In genomic region chr12:71994715-71995114, GRCh38 we compare ENCODE assay signal across 43 cellular contexts. TPM values are rescaled to one million over a fixed set of nuclear protein-coding genes. Genes with fewer than 3 reads are reported as not detected.
"Had no signal": no experiment of that assay in that cellular context is flagged by ENCODE, and none has a peak within 500 bp of the region (broad histone marks: within the 10 kb centered on the region; RNA-seq: fewer than 3 reads in every experiment).

No MANE protein-coding gene starts in this region.

- DNase-seq: activated effector memory CD4-positive, alpha-beta T cell treated with anti-CD3 and anti-CD28 coated beads, Interleukin-2, amount 50 U/mL, for 16 hours; activated effector memory CD4-positive, alpha-beta T cell treated with Interleukin-2 at 50 U/mL for 16 hours; activated gamma-delta T cell; activated gamma-delta T cell treated with Interleukin-2 at 50 U/mL for 16 hours; activated naive CD4-positive, alpha-beta T cell; activated naive CD4-positive, alpha-beta T cell treated with anti-CD3 and anti-CD28 coated beads for 36 hours; activated naive CD4-positive, alpha-beta T cell treated with anti-CD3 and anti-CD28 coated beads, Interleukin-2, amount 10 ng/mL, durations not matched to agents 7 days and 5 days; activated naive CD4-positive, alpha-beta T cell treated with anti-CD3 and anti-CD28 coated beads, Interleukin-2, amount 50 U/mL, for 16 hours; activated naive CD4-positive, alpha-beta T cell treated with Interleukin-2 at 50 U/mL for 16 hours; activated naive CD8-positive, alpha-beta T cell treated with anti-CD3 and anti-CD28 coated beads for 36 hours; activated naive CD8-positive, alpha-beta T cell treated with anti-CD3 and anti-CD28 coated beads, Interleukin-2, amount 10 ng/mL, durations not matched to agents 7 days and 5 days; activated naive CD8-positive, alpha-beta T cell treated with anti-CD3 and anti-CD28 coated beads, Interleukin-2, amount 50 U/mL, for 24 hours; activated T-cell treated with anti-CD3 and anti-CD28 coated beads, Interleukin-2, amount 50 U/mL, for 1 hour; activated T-cell treated with anti-CD3 and anti-CD28 coated beads, Interleukin-2, amount 50 U/mL, for 24 hours; activated T-cell treated with anti-CD3 and anti-CD28 coated beads, Interleukin-2, amount 50 U/mL, for 4 hours; activated T-cell treated with anti-CD3 and anti-CD28 coated beads, Interleukin-2, amount 50 U/mL, for 48 hours; activated T-cell treated with anti-CD3 and anti-CD28 coated beads, Interleukin-2, amount 50 U/mL, for 72 hours; adrenal gland; amniotic stem cell; amygdala; anterior cingulate cortex; aorta; body of pancreas; brain microvascular endothelial cell; caudate nucleus; central memory CD4-positive, alpha-beta T cell; cerebellar nuclear complex had no signal

- H3K27me3 Mint-ChIP-seq: activated naive CD4-positive, alpha-beta T cell treated with anti-CD3 and anti-CD28 coated beads, Interleukin-2, amount 10 ng/mL, durations not matched to agents 7 days and 5 days had no signal

- H3K4me3 ChIP-seq: adrenal gland, ascending aorta, body of pancreas, breast epithelium, cardiac muscle cell had no signal

- H3K9me3 Mint-ChIP-seq: activated naive CD4-positive, alpha-beta T cell treated with anti-CD3 and anti-CD28 coated beads for 36 hours; activated naive CD4-positive, alpha-beta T cell treated with anti-CD3 and anti-CD28 coated beads, Interleukin-2, amount 10 ng/mL, durations not matched to agents 7 days and 5 days; activated naive CD4-positive, alpha-beta T cell treated with anti-CD3 and anti-CD28 coated beads, Interleukin-2, amount 50 U/mL, for 24 hours; activated naive CD4-positive, alpha-beta T cell treated with anti-CD3 and anti-CD28 coated beads, Interleukin-2, amount 50 U/mL, for 72 hours; activated naive CD8-positive, alpha-beta T cell treated with anti-CD3 and anti-CD28 coated beads for 36 hours; activated naive CD8-positive, alpha-beta T cell treated with anti-CD3 and anti-CD28 coated beads, Interleukin-2, amount 10 ng/mL, durations not matched to agents 7 days and 5 days; activated naive CD8-positive, alpha-beta T cell treated with anti-CD3 and anti-CD28 coated beads, Interleukin-2, amount 50 U/mL, for 24 hours; activated T-cell treated with anti-CD3 and anti-CD28 coated beads, Interleukin-2, amount 50 U/mL, for 24 hours; activated T-cell treated with anti-CD3 and anti-CD28 coated beads, Interleukin-2, amount 50 U/mL, for 4 hours; activated T-cell treated with anti-CD3 and anti-CD28 coated beads, Interleukin-2, amount 50 U/mL, for 72 hours; activated T-helper 1 cell treated with anti-CD3 and anti-CD28 coated beads, Interleukin-12 subunit alpha, Interleukin-12 subunit beta, Interleukin-2, Interleukin-4 antibody, amounts not matched to agents 30 ng/mL and 10 ng/mL and 1 ng/mL, durations not matched to agents 14 hours and 24 hours and 36 hours; activated T-helper 17 cell treated with anti-CD3 and anti-CD28 coated beads, Interleukin-2, amount 50 U/mL, for 72 hours; activated T-helper 2 cell treated with anti-CD3 and anti-CD28 coated beads, Interferon-gamma antibody, Interleukin-2, Interleukin-4, amounts not matched to agents 10 μg/mL and 5 μg/mL and 100 μg/mL, durations not matched to agents 14 hours and 24 hours and 36 hours; brain; central memory CD8-positive, alpha-beta T cell had no signal

- H3K4me1 Mint-ChIP-seq: activated naive CD4-positive, alpha-beta T cell treated with anti-CD3 and anti-CD28 coated beads, Interleukin-2, amount 10 ng/mL, durations not matched to agents 7 days and 5 days; activated naive CD4-positive, alpha-beta T cell treated with anti-CD3 and anti-CD28 coated beads, Interleukin-2, amount 50 U/mL, for 24 hours; activated naive CD8-positive, alpha-beta T cell treated with anti-CD3 and anti-CD28 coated beads for 36 hours; activated naive CD8-positive, alpha-beta T cell treated with anti-CD3 and anti-CD28 coated beads, Interleukin-2, amount 10 ng/mL, durations not matched to agents 7 days and 5 days; activated naive CD8-positive, alpha-beta T cell treated with anti-CD3 and anti-CD28 coated beads, Interleukin-2, amount 50 U/mL, for 24 hours; activated T-helper 17 cell treated with anti-CD3 and anti-CD28 coated beads, Interleukin-2, amount 50 U/mL, for 72 hours; brain; central memory CD8-positive, alpha-beta T cell had no signal

- H3K4me1 ChIP-seq: adrenal gland, ascending aorta, body of pancreas, breast epithelium had no signal

- H3K36me3 ChIP-seq: adrenal gland, ascending aorta, brain microvascular endothelial cell, breast epithelium, cardiac muscle cell had no signal

- H3K27me3 ChIP-seq: adrenal gland, ascending aorta, body of pancreas, brain microvascular endothelial cell, breast epithelium, cardiac muscle cell had no signal

- H3K36me3 Mint-ChIP-seq: activated naive CD4-positive, alpha-beta T cell treated with anti-CD3 and anti-CD28 coated beads, Interleukin-2, amount 10 ng/mL, durations not matched to agents 7 days and 5 days; activated naive CD4-positive, alpha-beta T cell treated with anti-CD3 and anti-CD28 coated beads, Interleukin-2, amount 50 U/mL, for 24 hours; activated naive CD4-positive, alpha-beta T cell treated with anti-CD3 and anti-CD28 coated beads, Interleukin-2, amount 50 U/mL, for 72 hours; activated naive CD8-positive, alpha-beta T cell; activated naive CD8-positive, alpha-beta T cell treated with anti-CD3 and anti-CD28 coated beads for 36 hours; activated naive CD8-positive, alpha-beta T cell treated with anti-CD3 and anti-CD28 coated beads, Interleukin-2, amount 10 ng/mL, durations not matched to agents 7 days and 5 days; brain had no signal

- H3K27ac ChIP-seq: adrenal gland, ascending aorta, body of pancreas, brain microvascular endothelial cell, breast epithelium, cardiac muscle cell had no signal

- FAIRE-seq: astrocyte, bronchial epithelial cell had no signal

- H3K4me3 Mint-ChIP-seq: activated naive CD4-positive, alpha-beta T cell treated with anti-CD3 and anti-CD28 coated beads for 36 hours; activated naive CD4-positive, alpha-beta T cell treated with anti-CD3 and anti-CD28 coated beads, Interleukin-2, amount 10 ng/mL, durations not matched to agents 7 days and 5 days; activated naive CD4-positive, alpha-beta T cell treated with anti-CD3 and anti-CD28 coated beads, Interleukin-2, amount 50 U/mL, for 24 hours; activated naive CD8-positive, alpha-beta T cell; activated naive CD8-positive, alpha-beta T cell treated with anti-CD3 and anti-CD28 coated beads for 36 hours; activated naive CD8-positive, alpha-beta T cell treated with anti-CD3 and anti-CD28 coated beads, Interleukin-2, amount 10 ng/mL, durations not matched to agents 7 days and 5 days; activated naive CD8-positive, alpha-beta T cell treated with anti-CD3 and anti-CD28 coated beads, Interleukin-2, amount 50 U/mL, for 24 hours; activated T-cell treated with anti-CD3 and anti-CD28 coated beads, Interleukin-2, amount 50 U/mL, for 24 hours; activated T-cell treated with anti-CD3 and anti-CD28 coated beads, Interleukin-2, amount 50 U/mL, for 4 hours; activated T-cell treated with anti-CD3 and anti-CD28 coated beads, Interleukin-2, amount 50 U/mL, for 72 hours; activated T-helper 1 cell treated with anti-CD3 and anti-CD28 coated beads, Interleukin-12 subunit alpha, Interleukin-12 subunit beta, Interleukin-2, Interleukin-4 antibody, amounts not matched to agents 30 ng/mL and 10 ng/mL and 1 ng/mL, durations not matched to agents 14 hours and 24 hours and 36 hours; activated T-helper 17 cell treated with anti-CD3 and anti-CD28 coated beads, Interleukin-2, amount 50 U/mL, for 72 hours; brain; central memory CD8-positive, alpha-beta T cell had no signal

- ATAC-seq: activated naive CD4-positive, alpha-beta T cell treated with anti-CD3 and anti-CD28 coated beads, Interleukin-2, amount 50 U/mL, for 72 hours; activated naive CD8-positive, alpha-beta T cell treated with anti-CD3 and anti-CD28 coated beads, Interleukin-2, amount 50 U/mL, for 24 hours; activated T-cell treated with anti-CD3 and anti-CD28 coated beads, Interleukin-2, amount 50 U/mL, for 4 hours; activated T-cell treated with anti-CD3 and anti-CD28 coated beads, Interleukin-2, amount 50 U/mL, for 72 hours; activated T-helper 17 cell treated with anti-CD3 and anti-CD28 coated beads, Interleukin-2, amount 50 U/mL, for 72 hours; body of pancreas had no signal

- H3K9me3 ChIP-seq: adrenal gland, ascending aorta, body of pancreas, breast epithelium had no signal

- H3K27ac Mint-ChIP-seq: activated naive CD4-positive, alpha-beta T cell treated with anti-CD3 and anti-CD28 coated beads for 36 hours; activated naive CD4-positive, alpha-beta T cell treated with anti-CD3 and anti-CD28 coated beads, Interleukin-2, amount 10 ng/mL, durations not matched to agents 7 days and 5 days; activated naive CD4-positive, alpha-beta T cell treated with anti-CD3 and anti-CD28 coated beads, Interleukin-2, amount 50 U/mL, for 24 hours; activated naive CD4-positive, alpha-beta T cell treated with anti-CD3 and anti-CD28 coated beads, Interleukin-2, amount 50 U/mL, for 72 hours; activated naive CD8-positive, alpha-beta T cell; activated naive CD8-positive, alpha-beta T cell treated with anti-CD3 and anti-CD28 coated beads for 36 hours; activated naive CD8-positive, alpha-beta T cell treated with anti-CD3 and anti-CD28 coated beads, Interleukin-2, amount 10 ng/mL, durations not matched to agents 7 days and 5 days; activated naive CD8-positive, alpha-beta T cell treated with anti-CD3 and anti-CD28 coated beads, Interleukin-2, amount 50 U/mL, for 24 hours; activated T-cell treated with anti-CD3 and anti-CD28 coated beads, Interleukin-2, amount 50 U/mL, for 24 hours; activated T-cell treated with anti-CD3 and anti-CD28 coated beads, Interleukin-2, amount 50 U/mL, for 72 hours; activated T-helper 1 cell treated with anti-CD3 and anti-CD28 coated beads, Interleukin-12 subunit alpha, Interleukin-12 subunit beta, Interleukin-2, Interleukin-4 antibody, amounts not matched to agents 30 ng/mL and 10 ng/mL and 1 ng/mL, durations not matched to agents 14 hours and 24 hours and 36 hours; activated T-helper 17 cell treated with anti-CD3 and anti-CD28 coated beads, Interleukin-2, amount 50 U/mL, for 72 hours; activated T-helper 2 cell treated with anti-CD3 and anti-CD28 coated beads, Interferon-gamma antibody, Interleukin-2, Interleukin-4, amounts not matched to agents 10 μg/mL and 5 μg/mL and 100 μg/mL, durations not matched to agents 14 hours and 24 hours and 36 hours; brain had no signal

RNA-seq across cellular contexts. Expression of gene TPH2, which starts 56.1 kb away (rescaled TPM):
- total RNA-seq: activated naive CD4-positive, alpha-beta T cell treated with anti-CD3 and anti-CD28 coated beads for 36 hours; activated naive CD4-positive, alpha-beta T cell treated with anti-CD3 and anti-CD28 coated beads, Interleukin-2, amount 50 U/mL, for 72 hours; activated naive CD8-positive, alpha-beta T cell treated with anti-CD3 and anti-CD28 coated beads for 36 hours; activated naive CD8-positive, alpha-beta T cell treated with anti-CD3 and anti-CD28 coated beads, Interleukin-2, amount 10 ng/mL, durations not matched to agents 7 days and 5 days; activated T-cell treated with anti-CD3 and anti-CD28 coated beads, Interleukin-2, amount 50 U/mL, for 4 hours; activated T-cell treated with anti-CD3 and anti-CD28 coated beads, Interleukin-2, amount 50 U/mL, for 72 hours; activated T-helper 1 cell treated with anti-CD3 and anti-CD28 coated beads, Interleukin-12 subunit alpha, Interleukin-12 subunit beta, Interleukin-2, Interleukin-4 antibody, amounts not matched to agents 30 ng/mL and 10 ng/mL and 1 ng/mL, durations not matched to agents 14 hours and 24 hours and 36 hours; activated T-helper 17 cell treated with anti-CD3 and anti-CD28 coated beads, Interleukin-2, amount 50 U/mL, for 72 hours; activated T-helper 2 cell treated with anti-CD3 and anti-CD28 coated beads, Interferon-gamma antibody, Interleukin-2, Interleukin-4, amounts not matched to agents 10 μg/mL and 5 μg/mL and 100 μg/mL, durations not matched to agents 14 hours and 24 hours and 36 hours; adrenal gland; aorta; ascending aorta; breast epithelium; bronchial epithelial cell; cardiac muscle cell; cardiac septum; chondrocyte had no signal
- polyA plus RNA-seq: adipose tissue, adrenal gland, aorta, cardiac muscle cell had no signal
